1 cellular context compared by ENCODE assay signal in the genomic region with DNA sequence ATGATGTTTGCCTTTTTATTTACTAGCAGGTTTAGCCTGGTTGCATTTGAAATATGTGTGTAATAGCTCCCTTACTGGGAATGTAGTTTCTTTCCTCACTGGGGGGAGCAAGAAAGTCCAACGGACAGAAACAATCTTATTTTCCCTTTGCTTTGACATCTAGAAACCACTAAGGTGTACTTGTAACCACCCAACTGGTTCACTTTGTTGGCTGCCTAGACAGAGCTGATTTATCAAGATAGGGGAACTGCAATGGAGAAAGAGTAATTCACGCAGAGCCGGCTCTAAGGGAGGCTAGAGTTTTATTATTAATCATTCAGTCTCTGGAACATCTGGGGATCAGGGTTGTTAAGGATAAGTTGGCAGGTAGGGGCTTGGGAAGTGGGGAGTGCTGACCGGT.
TF ChIP-seq lines count a peak whose summit lies in the region.

No MANE protein-coding gene starts in this region.

TF ChIP-seq in GM12878, 131 proteins besides CTCF, POLR2A, EP300 and RAD21:
- TF ChIP-seq MEF2B (IDR thresholded peaks at IDR 0.05; ENCODE audit: partially characterized antibody, poor library complexity, severe bottlenecking): no peak
- no peak for TF ChIP-seq SKIL (IDR thresholded peaks at IDR 0.05; ENCODE audit: low read depth, poor library complexity, severe bottlenecking)
- TF ChIP-seq, protein P1, sequence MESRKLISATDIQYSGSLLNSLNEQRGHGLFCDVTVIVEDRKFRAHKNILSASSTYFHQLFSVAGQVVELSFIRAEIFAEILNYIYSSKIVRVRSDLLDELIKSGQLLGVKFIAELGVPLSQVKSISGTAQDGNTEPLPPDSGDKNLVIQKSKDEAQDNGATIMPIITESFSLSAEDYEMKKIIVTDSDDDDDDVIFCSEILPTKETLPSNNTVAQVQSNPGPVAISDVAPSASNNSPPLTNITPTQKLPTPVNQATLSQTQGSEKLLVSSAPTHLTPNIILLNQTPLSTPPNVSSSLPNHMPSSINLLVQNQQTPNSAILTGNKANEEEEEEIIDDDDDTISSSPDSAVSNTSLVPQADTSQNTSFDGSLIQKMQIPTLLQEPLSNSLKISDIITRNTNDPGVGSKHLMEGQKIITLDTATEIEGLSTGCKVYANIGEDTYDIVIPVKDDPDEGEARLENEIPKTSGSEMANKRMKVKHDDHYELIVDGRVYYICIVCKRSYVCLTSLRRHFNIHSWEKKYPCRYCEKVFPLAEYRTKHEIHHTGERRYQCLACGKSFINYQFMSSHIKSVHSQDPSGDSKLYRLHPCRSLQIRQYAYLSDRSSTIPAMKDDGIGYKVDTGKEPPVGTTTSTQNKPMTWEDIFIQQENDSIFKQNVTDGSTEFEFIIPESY (IDR thresholded peaks at IDR 0.05): no peak
- no peak for TF ChIP-seq IKZF1 (conservative IDR thresholded peaks at IDR 0.05)
- no peak for TF ChIP-seq SMARCA5 (IDR thresholded peaks at IDR 0.05)
- TF ChIP-seq, protein P2, sequence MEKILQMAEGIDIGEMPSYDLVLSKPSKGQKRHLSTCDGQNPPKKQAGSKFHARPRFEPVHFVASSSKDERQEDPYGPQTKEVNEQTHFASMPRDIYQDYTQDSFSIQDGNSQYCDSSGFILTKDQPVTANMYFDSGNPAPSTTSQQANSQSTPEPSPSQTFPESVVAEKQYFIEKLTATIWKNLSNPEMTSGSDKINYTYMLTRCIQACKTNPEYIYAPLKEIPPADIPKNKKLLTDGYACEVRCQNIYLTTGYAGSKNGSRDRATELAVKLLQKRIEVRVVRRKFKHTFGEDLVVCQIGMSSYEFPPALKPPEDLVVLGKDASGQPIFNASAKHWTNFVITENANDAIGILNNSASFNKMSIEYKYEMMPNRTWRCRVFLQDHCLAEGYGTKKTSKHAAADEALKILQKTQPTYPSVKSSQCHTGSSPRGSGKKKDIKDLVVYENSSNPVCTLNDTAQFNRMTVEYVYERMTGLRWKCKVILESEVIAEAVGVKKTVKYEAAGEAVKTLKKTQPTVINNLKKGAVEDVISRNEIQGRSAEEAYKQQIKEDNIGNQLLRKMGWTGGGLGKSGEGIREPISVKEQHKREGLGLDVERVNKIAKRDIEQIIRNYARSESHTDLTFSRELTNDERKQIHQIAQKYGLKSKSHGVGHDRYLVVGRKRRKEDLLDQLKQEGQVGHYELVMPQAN (conservative IDR thresholded peaks at IDR 0.05): no peak
- TF ChIP-seq RAD51 (IDR thresholded peaks at IDR 0.05): no peak
